Comparison of ENCODE assay signal across 8 cellular contexts in genomic region chr3:42503251-42503924, GRCh38. TPM values are rescaled to one million over a fixed set of nuclear protein-coding genes. Genes with fewer than 3 reads are reported as not detected.
DNase-seq lines count a peak whose midpoint lies in the region; ATAC-seq, FAIRE-seq and TF ChIP-seq lines count a peak whose summit lies in the region.

No MANE protein-coding gene starts in this region.

- H3K9me3 ChIP-seq in left ventricle myocardium inferior (replicated peaks), result no peaks in the 10 kb centered on the region

- H3K36me3 Mint-ChIP-seq in naive thymus-derived CD8-positive, alpha-beta T cell, result no peaks in the 10 kb centered on the region

- peaks cover 48% of the 10 kb centered on the region for H3K27me3 ChIP-seq in left ventricle myocardium inferior (ENCODE audit: low read depth)

- H3K9me3 Mint-ChIP-seq in naive thymus-derived CD8-positive, alpha-beta T cell, result no peaks in the 10 kb centered on the region

- H3K4me3 ChIP-seq in left ventricle myocardium inferior (peak overlapping the region; percentile 68), coronary artery (peak overlapping the region; percentile 66)

- no peak for TF ChIP-seq CTCF in left ventricle myocardium inferior (IDR thresholded peaks at IDR 0.05; ENCODE audit: borderline replicate concordance)
- no peak for TF ChIP-seq CTCF in coronary artery (IDR thresholded peaks at IDR 0.05)

- H3K4me1 ChIP-seq in left ventricle myocardium inferior, result peaks cover 29% of the 10 kb centered on the region

- peak overlapping the region; percentile 81 to 94 (median 90) for H3K27ac Mint-ChIP-seq in naive thymus-derived CD8-positive, alpha-beta T cell

- no peaks in the 10 kb centered on the region for H3K36me3 ChIP-seq in left ventricle myocardium inferior

- intact Hi-C loops in left ventricle myocardium inferior (cut with micrococcal nuclease) (no loop called here), left cardiac atrium (cut with DNase I) (loop anchor here in 1 of 2 donors (5.0 kb wide), 1 partner anchor 34 kb away; no protein-coding TSS in a partner anchor)

- POLR2A ChIA-PET in naive thymus-derived CD8-positive, alpha-beta T cell (lab: Charles Lee), result interaction anchor here (0.6 to 6.3 kb wide), 6 partner anchors 10 to 36 kb away, joined by 3 to 89 read pairs (median 8); no protein-coding TSS in a partner anchor

- peaks cover 2 to 32% (median 15%) of the 10 kb centered on the region in 5 donors for H3K27me3 Mint-ChIP-seq in naive thymus-derived CD8-positive, alpha-beta T cell

- DNase-seq in left ventricle myocardium inferior (no peak), left cardiac atrium (no peak), coronary artery (ENCODE audit: low spot score) (no peak), GM19239 (ENCODE audit: insufficient read length, low spot score) (no peak), NCI-H510A (lab: John Stamatoyannopoulos, UW) (no peak)
- DNase-seq in naive thymus-derived CD8-positive, alpha-beta T cell, result peak in 4 of 10 donors; percentile 12 to 45 (median 16)
- no peak for DNase-seq in stimulated activated naive CD4-positive, alpha-beta T cell (lab: John Stamatoyannopoulos, UW)

- no peak for FAIRE-seq in GM19239 (lab: Jason Lieb, UNC)

- peaks cover 36 to 77% (median 59%) of the 10 kb centered on the region in 4 donors for H3K4me1 Mint-ChIP-seq in naive thymus-derived CD8-positive, alpha-beta T cell

- no peak overlapping the region for H3K27ac ChIP-seq in left ventricle myocardium inferior (replicated peaks)
- peak overlapping the region; percentile 31 to 74 for H3K27ac ChIP-seq in coronary artery

- H3K4me3 Mint-ChIP-seq in naive thymus-derived CD8-positive, alpha-beta T cell, result peak overlapping the region; percentile 83 to 97 (median 92)

- no peak for ATAC-seq in left cardiac atrium
- ATAC-seq in naive thymus-derived CD8-positive, alpha-beta T cell, result no peak
- no peak for ATAC-seq in GM21786 (IDR thresholded peaks at IDR 0.05; ENCODE audit: unreplicated experiment)

RNA-seq across cellular contexts. Expression of gene VIPR1, which starts 0.9 kb away (rescaled TPM):
- total RNA-seq in left ventricle myocardium inferior (1.7 TPM), left cardiac atrium (1 to 10 TPM; 4.9 to 5.9 TPM)
- total RNA-seq in naive thymus-derived CD8-positive, alpha-beta T cell, result 100 to 1,000 TPM; 122 TPM
- polyA plus RNA-seq in naive thymus-derived CD8-positive, alpha-beta T cell, result 10 to 100 TPM; 16.2 to 40.3 (median 28.8) TPM

Comparison
In these comparisons a context has a peak if more than half of its experiments do, and no peak if none do; other contexts are left out.
1. RNA of gene VIPR1, which starts 0.9 kb away (total RNA-seq): 122 TPM in naive thymus-derived CD8-positive, alpha-beta T cell; 4.9 to 5.9 TPM in left cardiac atrium and 1.7 TPM in left ventricle myocardium inferior (single experiment); every median in the first group is over 10 times any median in the second.